2 cellular contexts compared by ENCODE assay signal in genomic region chr22:19611590-19611989, GRCh38.
TF ChIP-seq lines count a peak whose summit lies in the region.

No MANE protein-coding gene starts in this region.

TF ChIP-seq in GM23338, 12 proteins besides CTCF, POLR2A, EP300 and RAD21:
- TF ChIP-seq STAT1 (IDR thresholded peaks at IDR 0.05; ENCODE audit: unreplicated experiment) = no peak
- no peak for TF ChIP-seq ZNF331 (CRISPR knock-in tag; IDR thresholded peaks at IDR 0.05; ENCODE audit: low read depth)
- TF ChIP-seq JUNB (IDR thresholded peaks at IDR 0.05; ENCODE audit: unreplicated experiment) = no peak
- TF ChIP-seq NANOG (IDR thresholded peaks at IDR 0.05; ENCODE audit: borderline replicate concordance) = no peak
- TF ChIP-seq POLR2AphosphoS5 (IDR thresholded peaks at IDR 0.05; ENCODE audit: low read depth) = no peak
- TF ChIP-seq ETS1 (IDR thresholded peaks at IDR 0.05) = no peak
- TF ChIP-seq EZH2 (IDR thresholded peaks at IDR 0.05; ENCODE audit: low read depth, unreplicated experiment) = no peak
TF ChIP-seq in GM23338: peak in this region for 0.

TF ChIP-seq in H1, 55 proteins besides CTCF, POLR2A, EP300 and RAD21:
- no peak for TF ChIP-seq SAP30 (IDR thresholded peaks at IDR 0.05; ENCODE audit: insufficient read depth, insufficient replicate concordance, low read length)
- TF ChIP-seq CEBPB (IDR thresholded peaks at IDR 0.05; ENCODE audit: low read depth, low read length) = no peak
- no peak for TF ChIP-seq TAF7 (optimal IDR thresholded peaks at IDR 0.05; ENCODE audit: borderline replicate concordance, low read depth, low read length)
- TF ChIP-seq TAF1 (IDR thresholded peaks at IDR 0.05; ENCODE audit: low read depth, low read length) = no peak
- no peak for TF ChIP-seq CBX5 (IDR thresholded peaks at IDR 0.05; ENCODE audit: low read depth, low read length)
- TF ChIP-seq SP1 (IDR thresholded peaks at IDR 0.05; ENCODE audit: low read depth, low read length) = no peak
- no peak for TF ChIP-seq ASH2L (IDR thresholded peaks at IDR 0.05; ENCODE audit: low read length)
- no peak for TF ChIP-seq JUN (IDR thresholded peaks at IDR 0.05; ENCODE audit: low read depth, low read length)
- TF ChIP-seq NRF1 (IDR thresholded peaks at IDR 0.05; ENCODE audit: low read depth, low read length) = no peak
- TF ChIP-seq TCF12 (IDR thresholded peaks at IDR 0.05; ENCODE audit: low read depth, low read length) = no peak
- no peak for TF ChIP-seq EZH2 (IDR thresholded peaks at IDR 0.05; ENCODE audit: low read depth, low read length, severe bottlenecking)
- no peak for TF ChIP-seq TEAD4 (IDR thresholded peaks at IDR 0.05; ENCODE audit: low read depth, low read length)
